Comparison of ENCODE assay signal across 8 cellular contexts in genomic region chr12:9646794-9647622, GRCh38. TPM values are rescaled to one million over a fixed set of nuclear protein-coding genes. Genes with fewer than 3 reads are reported as not detected.
DNase-seq lines count a peak whose midpoint lies in the region; ATAC-seq and TF ChIP-seq lines count a peak whose summit lies in the region.

No MANE protein-coding gene starts in this region.

- peaks cover 29% of the 10 kb centered on the region for H3K79me2 ChIP-seq in MM.1S (ENCODE audit: low read length)

- H3K27ac Mint-ChIP-seq in CD8-positive, alpha-beta memory T cell, result peak overlapping the region; percentile 90 to 98 (median 96)
- peak overlapping the region; percentile 97 for H3K27ac Mint-ChIP-seq in central memory CD8-positive, alpha-beta T cell (ENCODE audit: low read depth)

- intact Hi-C loops in posterior cingulate gyrus (cut with DNase I), result no loop called here

- no peaks in the 10 kb centered on the region for H3K36me3 ChIP-seq in CD8-positive, alpha-beta memory T cell (ENCODE audit: insufficient read depth, low read length)
- no peaks in the 10 kb centered on the region for H3K36me3 ChIP-seq in MM.1S (replicated peaks; ENCODE audit: insufficient read depth, low read length)

- H3K27ac ChIP-seq in CD8-positive, alpha-beta memory T cell (ENCODE audit: low read depth, low read length), result peak overlapping the region; percentile 93
- H3K27ac ChIP-seq in MM.1S (ENCODE audit: low read length), result peak overlapping the region; percentile 95

- no peaks in the 10 kb centered on the region for H3K9me3 ChIP-seq in CD8-positive, alpha-beta memory T cell (ENCODE audit: low read length)
- H3K9me3 ChIP-seq in MM.1S (replicated peaks; ENCODE audit: insufficient read depth, low read length), result no peaks in the 10 kb centered on the region

- H3K9me2 ChIP-seq in MM.1S (replicated peaks; ENCODE audit: insufficient read depth, low read length), result no peaks in the 10 kb centered on the region

- CTCF ChIA-PET in CD8-positive, alpha-beta memory T cell (lab: Charles Lee), result interaction anchor here (0.6 to 3.2 kb wide), 14 partner anchors 11 to 112 kb away, joined by 3 to 20 read pairs (median 6); partner anchors contain the start of gene CLEC2D

- H3K4me1 Mint-ChIP-seq in CD8-positive, alpha-beta memory T cell, result peaks cover 54 to 70% (median 70%) of the 10 kb centered on the region in 3 donors
- peaks cover 63% of the 10 kb centered on the region for H3K4me1 Mint-ChIP-seq in central memory CD8-positive, alpha-beta T cell

- no peaks in the 10 kb centered on the region for H3K27me3 ChIP-seq in CD8-positive, alpha-beta memory T cell (ENCODE audit: insufficient read depth, low read length, poor library complexity, severe bottlenecking)
- H3K27me3 ChIP-seq in MM.1S (replicated peaks; ENCODE audit: insufficient read depth, low read length), result no peaks in the 10 kb centered on the region

- no peak for TF ChIP-seq CTCF in MM.1S (IDR thresholded peaks at IDR 0.05; ENCODE audit: low read length)

- H3K27me3 Mint-ChIP-seq in CD8-positive, alpha-beta memory T cell, result peaks cover 0 to 7% of the 10 kb centered on the region in 2 donors
- H3K27me3 Mint-ChIP-seq in central memory CD8-positive, alpha-beta T cell, result no peaks in the 10 kb centered on the region

- H4K20me1 ChIP-seq in MM.1S (ENCODE audit: insufficient read depth, low read length), result no peaks in the 10 kb centered on the region

- peak overlapping the region; percentile 85 to 99 (median 96) for H3K4me3 Mint-ChIP-seq in CD8-positive, alpha-beta memory T cell
- peak overlapping the region; percentile 98 for H3K4me3 Mint-ChIP-seq in central memory CD8-positive, alpha-beta T cell

- peak overlapping the region; percentile 92 for H3K4me3 ChIP-seq in CD8-positive, alpha-beta memory T cell (ENCODE audit: low read length)
- H3K4me3 ChIP-seq in MM.1S (ENCODE audit: low read length), result peak overlapping the region; percentile 63

- H3K4me2 ChIP-seq in MM.1S (ENCODE audit: low read depth, low read length), result peak overlapping the region; percentile 89

- peaks cover 2 to 17% (median 11%) of the 10 kb centered on the region in 5 donors for H3K9me3 Mint-ChIP-seq in CD8-positive, alpha-beta memory T cell
- peaks cover 11% of the 10 kb centered on the region for H3K9me3 Mint-ChIP-seq in central memory CD8-positive, alpha-beta T cell

- peaks cover 42% of the 10 kb centered on the region for H3F3A ChIP-seq in MM.1S (ENCODE audit: insufficient read depth, low read length)

- peaks cover 41% of the 10 kb centered on the region for H3K4me1 ChIP-seq in CD8-positive, alpha-beta memory T cell (ENCODE audit: insufficient read depth, low read length)
- H3K4me1 ChIP-seq in MM.1S (ENCODE audit: low read length), result peaks cover 23% of the 10 kb centered on the region

- peak overlapping the region; percentile 86 for H3K9ac ChIP-seq in MM.1S (ENCODE audit: low read length)

- POLR2A ChIA-PET in CD8-positive, alpha-beta memory T cell (lab: Charles Lee), result interaction anchor here (0.6 to 3.0 kb wide), 19 partner anchors 8 to 114 kb away, joined by 3 to 44 read pairs (median 7); partner anchors contain the start of genes CD69 and CLEC2D

- no peak for DNase-seq in CD8-positive, alpha-beta memory T cell
- DNase-seq in MM.1S, result no peak
- no peak for DNase-seq in central memory CD8-positive, alpha-beta T cell (ENCODE audit: low spot score in 2 of 2)
- peak; percentile 6 for DNase-seq in myocyte (ENCODE audit: low read depth)
- DNase-seq in posterior cingulate gyrus, result no peak
- no peak for DNase-seq in NK-92 (lab: John Stamatoyannopoulos, UW; ENCODE audit: unreplicated experiment)

- no peak for ATAC-seq in central memory CD8-positive, alpha-beta T cell (replicated peaks; ENCODE audit: extremely low read depth, poor library complexity, severe bottlenecking)
- ATAC-seq in HG02840 (IDR thresholded peaks at IDR 0.05; ENCODE audit: low FRiP score, unreplicated experiment), result no peak
- no peak for ATAC-seq in HG02678 (IDR thresholded peaks at IDR 0.05; ENCODE audit: unreplicated experiment)

- H2AFZ ChIP-seq in MM.1S (ENCODE audit: low read length), result peak overlapping the region; percentile 91

- peaks cover 14 to 40% (median 36%) of the 10 kb centered on the region in 3 donors for H3K36me3 Mint-ChIP-seq in CD8-positive, alpha-beta memory T cell
- peaks cover 37% of the 10 kb centered on the region for H3K36me3 Mint-ChIP-seq in central memory CD8-positive, alpha-beta T cell (ENCODE audit: insufficient read depth)

RNA-seq across cellular contexts. Expression of gene CLEC2D, which starts 22.5 kb away (rescaled TPM):
- total RNA-seq in CD8-positive, alpha-beta memory T cell, result 100 to 1,000 TPM; 320 to 340 TPM
- polyA plus RNA-seq in CD8-positive, alpha-beta memory T cell, result 311 TPM
- total RNA-seq in myocyte, result 4.2 and 6.6 TPM in 2 replicates
- polyA plus RNA-seq in myocyte (2012), result 7.6 TPM

RNA-seq across cellular contexts. Expression of gene KLRB1, which starts 39.3 kb away (rescaled TPM):
- 1 to 10 TPM; 7.6 TPM for total RNA-seq in CD8-positive, alpha-beta memory T cell
- polyA plus RNA-seq in CD8-positive, alpha-beta memory T cell, result 249 TPM
- total RNA-seq in myocyte, result not detected in 2 replicates
- polyA plus RNA-seq in myocyte (2012), result not detected

Comparison
In these comparisons a context has a peak if more than half of its experiments do, and no peak if none do; other contexts are left out.
1. RNA of gene CLEC2D, which starts 22.5 kb away (total RNA-seq): 320 to 340 TPM in CD8-positive, alpha-beta memory T cell; 4.2 to 6.6 TPM in myocyte; every median in the first group is over 10 times any median in the second.